In genomic region chr14:49641697-49642129, GRCh38 we compare ENCODE assay signal across 8 cellular contexts. TPM values are rescaled to one million over a fixed set of nuclear protein-coding genes. Genes with fewer than 3 reads are reported as not detected.
A peak's percentile ranks its signal among the peaks of the same experiment; 100 is the strongest.
DNase-seq lines count a peak whose midpoint lies in the region; ATAC-seq lines count a peak whose summit lies in the region.

No MANE protein-coding gene starts in this region.

- no peak overlapping the region for H2AK5ac ChIP-seq in neuronal stem cell (ENCODE audit: low read depth, low read length)

- no peaks in the 10 kb centered on the region for H3K4me1 ChIP-seq in neuronal stem cell (ENCODE audit: control insufficient read depth in 2 of 2, insufficient read depth in 1 of 2, low read depth in 1 of 2, low read length in 2 of 2)

- H3K9me3 Mint-ChIP-seq in central memory CD8-positive, alpha-beta T cell: no peaks in the 10 kb centered on the region
- no peaks in the 10 kb centered on the region for H3K9me3 Mint-ChIP-seq in natural killer cell treated with Interleukin-12 subunit alpha and Interleukin-12 subunit beta and Interleukin-15 and Interleukin-18, amount 100 ng/mL, for 72 hours

- H3K4me2 ChIP-seq in neuronal stem cell (ENCODE audit: insufficient read depth, low read length, poor library complexity, severe bottlenecking): no peak overlapping the region

- no peaks in the 10 kb centered on the region for H3K79me1 ChIP-seq in neuronal stem cell (ENCODE audit: low read depth, low read length)

- no peak overlapping the region for H3K4me3 Mint-ChIP-seq in central memory CD8-positive, alpha-beta T cell
- H3K4me3 Mint-ChIP-seq in natural killer cell treated with Interleukin-12 subunit alpha and Interleukin-12 subunit beta and Interleukin-15 and Interleukin-18, amount 100 ng/mL, for 72 hours: peak overlapping the region; percentile 2

- no peaks in the 10 kb centered on the region for H3K27me3 ChIP-seq in neuronal stem cell (ENCODE audit: control insufficient read depth in 3 of 3, insufficient read depth in 3 of 3, low read depth in 1 of 3, low read length in 3 of 3)

- no peak overlapping the region for H3K23ac ChIP-seq in neuronal stem cell (ENCODE audit: low read depth, low read length, poor library complexity)

- H4K91ac ChIP-seq in neuronal stem cell (ENCODE audit: low read depth, low read length, poor library complexity): no peak overlapping the region

- no peak overlapping the region for H3K18ac ChIP-seq in neuronal stem cell (ENCODE audit: low read length)

- H2BK15ac ChIP-seq in neuronal stem cell (ENCODE audit: low read length): no peak overlapping the region

- H3K36me3 ChIP-seq in neuronal stem cell (replicated peaks in 1 of 2; ENCODE audit: control insufficient read depth in 2 of 2, insufficient read depth in 2 of 2, low read length in 2 of 2): peaks cover 12 to 88% of the 10 kb centered on the region in 2 donors

- H4K8ac ChIP-seq in neuronal stem cell (ENCODE audit: low read depth, low read length): no peak overlapping the region

- no peak overlapping the region for H3K9ac ChIP-seq in neuronal stem cell (ENCODE audit: low read depth, low read length, poor library complexity)

- H3K27me3 Mint-ChIP-seq in central memory CD8-positive, alpha-beta T cell: no peaks in the 10 kb centered on the region
- H3K27me3 Mint-ChIP-seq in natural killer cell treated with Interleukin-12 subunit alpha and Interleukin-12 subunit beta and Interleukin-15 and Interleukin-18, amount 100 ng/mL, for 72 hours: no peaks in the 10 kb centered on the region

- WGBS in neuronal stem cell (ENCODE audit: extremely low coverage in 2 of 2, insufficient read length in 2 of 2, insufficient replicate concordance in 1 of 2), 2 donors: no CpG with 5 or more reads among the region's 8 CpGs

- peak; percentile 64 for DNase-seq in DMS53 treated with DMSO at 0.1 percent for 48 hours (lab: John Stamatoyannopoulos, UW; ENCODE audit: unreplicated experiment)
- peak; percentile 72 for DNase-seq in M059J (ENCODE audit: low read depth)
- DNase-seq in central memory CD8-positive, alpha-beta T cell (ENCODE audit: low spot score in 2 of 2): no peak
- no peak for DNase-seq in natural killer cell treated with Interleukin-12 subunit alpha and Interleukin-12 subunit beta and Interleukin-15 and Interleukin-18, amount 100 ng/mL, for 72 hours (ENCODE audit: low spot score)
- no peak for DNase-seq in neuronal stem cell (ENCODE audit: low spot score)

- H3K4ac ChIP-seq in neuronal stem cell (ENCODE audit: low read length): no peak overlapping the region

- H3K4me3 ChIP-seq in neuronal stem cell (ENCODE audit: low read length in 2 of 2): no peak overlapping the region

- no peak overlapping the region for H2BK5ac ChIP-seq in neuronal stem cell (ENCODE audit: low read length)

- H2AFZ ChIP-seq in neuronal stem cell (ENCODE audit: low read length): no peak overlapping the region

- peaks cover 16% of the 10 kb centered on the region for H3K36me3 Mint-ChIP-seq in central memory CD8-positive, alpha-beta T cell (ENCODE audit: insufficient read depth)
- H3K36me3 Mint-ChIP-seq in natural killer cell treated with Interleukin-12 subunit alpha and Interleukin-12 subunit beta and Interleukin-15 and Interleukin-18, amount 100 ng/mL, for 72 hours: peaks cover 15% of the 10 kb centered on the region

- H3K4me1 Mint-ChIP-seq in central memory CD8-positive, alpha-beta T cell: peaks cover 34% of the 10 kb centered on the region
- H3K4me1 Mint-ChIP-seq in natural killer cell treated with Interleukin-12 subunit alpha and Interleukin-12 subunit beta and Interleukin-15 and Interleukin-18, amount 100 ng/mL, for 72 hours (ENCODE audit: low read depth in 2 of 2): peaks cover 23 to 39% of the 10 kb centered on the region in 2 donors

- H3K27ac ChIP-seq in neuronal stem cell (replicated peaks; ENCODE audit: low read length): no peak overlapping the region

- H2BK12ac ChIP-seq in neuronal stem cell (ENCODE audit: low read length): no peak overlapping the region

- peaks cover 0 to 2% of the 10 kb centered on the region in 2 donors for H3K9me3 ChIP-seq in neuronal stem cell (replicated peaks in 1 of 2; ENCODE audit: control insufficient read depth in 2 of 2, insufficient read depth in 1 of 2, low read depth in 1 of 2, low read length in 2 of 2)

- H3K27ac Mint-ChIP-seq in central memory CD8-positive, alpha-beta T cell (ENCODE audit: low read depth): peak overlapping the region; percentile 77
- peak overlapping the region; percentile 8 to 23 for H3K27ac Mint-ChIP-seq in natural killer cell treated with Interleukin-12 subunit alpha and Interleukin-12 subunit beta and Interleukin-15 and Interleukin-18, amount 100 ng/mL, for 72 hours

- no peak overlapping the region for H3K14ac ChIP-seq in neuronal stem cell (ENCODE audit: low read length)

- no peak overlapping the region for H2BK120ac ChIP-seq in neuronal stem cell (ENCODE audit: low read depth, low read length)

- ATAC-seq in central memory CD8-positive, alpha-beta T cell (replicated peaks; ENCODE audit: extremely low read depth, poor library complexity, severe bottlenecking): no peak
- no peak for ATAC-seq in natural killer cell treated with Interleukin-12 subunit alpha and Interleukin-12 subunit beta and Interleukin-15 and Interleukin-18, amount 100 ng/mL, for 72 hours
- ATAC-seq in GM18861 (IDR thresholded peaks at IDR 0.05; ENCODE audit: unreplicated experiment) (no peak), HG03521 (IDR thresholded peaks at IDR 0.05; ENCODE audit: unreplicated experiment) (no peak), GM18858 (IDR thresholded peaks at IDR 0.05; ENCODE audit: unreplicated experiment) (no peak)

RNA-seq across cellular contexts. Expression of gene DNAAF2, which starts 6.7 kb away (rescaled TPM):
- 10.4 and 10.9 TPM in 2 replicates for total RNA-seq in M059J (2014; rRNA removed; shearing (Covaris generic))
- total RNA-seq in natural killer cell treated with Interleukin-12 subunit alpha and Interleukin-12 subunit beta and Interleukin-15 and Interleukin-18, amount 100 ng/mL, for 72 hours: 10 to 100 TPM in 1 of 2 donors, 1 to 10 TPM in 1; 6.2 to 11.9 TPM
- 17.1 TPM for polyA plus RNA-seq in neuronal stem cell (2013, experiment 1 of 2)
- polyA plus RNA-seq in neuronal stem cell (2013, experiment 2 of 2): 17.1 TPM

RNA-seq across cellular contexts. Expression of gene MGAT2, which starts 21.1 kb away (rescaled TPM):
- total RNA-seq in M059J (2014; rRNA removed; shearing (Covaris generic)): 71.6 and 93.3 TPM in 2 replicates
- total RNA-seq in natural killer cell treated with Interleukin-12 subunit alpha and Interleukin-12 subunit beta and Interleukin-15 and Interleukin-18, amount 100 ng/mL, for 72 hours: 10 to 100 TPM; 76.3 to 93.6 TPM
- polyA plus RNA-seq in neuronal stem cell (2013, experiment 1 of 2): 19.5 TPM
- polyA plus RNA-seq in neuronal stem cell (2013, experiment 2 of 2): 19.8 TPM

RNA-seq across cellular contexts. Expression of gene RPL36AL, which starts 21.3 kb away (rescaled TPM):
- total RNA-seq in M059J (2014; rRNA removed; shearing (Covaris generic)): 318 and 363 TPM in 2 replicates
- total RNA-seq in natural killer cell treated with Interleukin-12 subunit alpha and Interleukin-12 subunit beta and Interleukin-15 and Interleukin-18, amount 100 ng/mL, for 72 hours: 100 to 1,000 TPM; 186 to 188 TPM
- polyA plus RNA-seq in neuronal stem cell (2013, experiment 1 of 2): 374 TPM
- polyA plus RNA-seq in neuronal stem cell (2013, experiment 2 of 2): 373 TPM

RNA-seq across cellular contexts. Expression of gene LRR1, which starts 43.0 kb away (rescaled TPM):
- total RNA-seq in M059J (2014; rRNA removed; shearing (Covaris generic)): 45.9 and 48.6 TPM in 2 replicates
- 10 to 100 TPM; 28.7 to 48.4 TPM for total RNA-seq in natural killer cell treated with Interleukin-12 subunit alpha and Interleukin-12 subunit beta and Interleukin-15 and Interleukin-18, amount 100 ng/mL, for 72 hours
- polyA plus RNA-seq in neuronal stem cell (2013, experiment 1 of 2): 23.7 TPM
- polyA plus RNA-seq in neuronal stem cell (2013, experiment 2 of 2): 23.4 TPM

RNA-seq across cellular contexts. Expression of gene POLE2, which starts 46.3 kb away (rescaled TPM):
- 17.4 and 27.8 TPM in 2 replicates for total RNA-seq in M059J (2014; rRNA removed; shearing (Covaris generic))
- total RNA-seq in natural killer cell treated with Interleukin-12 subunit alpha and Interleukin-12 subunit beta and Interleukin-15 and Interleukin-18, amount 100 ng/mL, for 72 hours: 10 to 100 TPM; 19.5 to 30.5 TPM
- 28.3 TPM for polyA plus RNA-seq in neuronal stem cell (2013, experiment 1 of 2)
- 28.5 TPM for polyA plus RNA-seq in neuronal stem cell (2013, experiment 2 of 2)

Comparison
In these comparisons a context has a peak if more than half of its experiments do, and no peak if none do; other contexts are left out.
1. DNase-seq: peak in DMS53 treated with DMSO at 0.1 percent for 48 hours (single experiment) and M059J (single experiment); none in central memory CD8-positive, alpha-beta T cell (0 of 2), natural killer cell treated with Interleukin-12 subunit alpha and Interleukin-12 subunit beta and Interleukin-15 and Interleukin-18, amount 100 ng/mL, for 72 hours (single experiment) and neuronal stem cell (single experiment).